Comparison of ENCODE assay signal across 12 cellular contexts in genomic region chr14:61345144-61345482, GRCh38. TPM values are rescaled to one million over a fixed set of nuclear protein-coding genes. Genes with fewer than 3 reads are reported as not detected.
DNase-seq lines count a peak whose midpoint lies in the region; ATAC-seq and TF ChIP-seq lines count a peak whose summit lies in the region.
"Had no signal": no experiment of that assay in that cellular context is flagged by ENCODE, and none has a peak within 500 bp of the region (broad histone marks: within the 10 kb centered on the region; RNA-seq: fewer than 3 reads in every experiment).

No MANE protein-coding gene starts in this region.

- H3K27me3 ChIP-seq in CD8-positive, alpha-beta memory T cell (ENCODE audit: insufficient read depth, low read length, poor library complexity, severe bottlenecking), result no peaks in the 10 kb centered on the region
- H3K27me3 ChIP-seq: body of pancreas had no signal

- no peaks in the 10 kb centered on the region for H3K9me3 ChIP-seq in CD8-positive, alpha-beta memory T cell (ENCODE audit: low read length)
- H3K9me3 ChIP-seq: body of pancreas had no signal

- no peak for DNase-seq in CD14-positive monocyte (ENCODE audit: low spot score)
- no peak for DNase-seq in CD8-positive, alpha-beta memory T cell
- no peak for DNase-seq in natural killer cell
- no peak for DNase-seq in HuH-7 (ENCODE audit: low spot score)
- DNase-seq: body of pancreas; effector CD8-positive, alpha-beta T cell; NCI-H2029 treated with DMSO at 0.1 percent for 48 hours; NCI-H774; SHP77 had no signal

- H3K4me1 Mint-ChIP-seq in CD14-positive monocyte (peaks cover 82% of the 10 kb centered on the region), natural killer cell (peaks cover 99% of the 10 kb centered on the region in 2 donors)
- peaks cover 97 to 100% (median 100%) of the 10 kb centered on the region in 3 donors for H3K4me1 Mint-ChIP-seq in CD8-positive, alpha-beta memory T cell
- H3K4me1 Mint-ChIP-seq in activated naive CD8-positive, alpha-beta T cell (ENCODE audit: low read depth), result peaks cover 98% of the 10 kb centered on the region

- POLR2A ChIA-PET in CD8-positive, alpha-beta memory T cell (lab: Charles Lee), result interaction anchor here (1.7 kb wide), 1 partner anchor 43 kb away, joined by 4 read pairs; no protein-coding TSS in a partner anchor

- peaks cover 0 to 1% (median 0%) of the 10 kb centered on the region in 3 donors for H3K27me3 Mint-ChIP-seq in CD14-positive monocyte (ENCODE audit: low read depth in 3 of 3)
- no peaks in the 10 kb centered on the region for H3K27me3 Mint-ChIP-seq in CD8-positive, alpha-beta memory T cell
- H3K27me3 Mint-ChIP-seq in activated naive CD8-positive, alpha-beta T cell, result no peaks in the 10 kb centered on the region
- H3K27me3 Mint-ChIP-seq in natural killer cell (ENCODE audit: low read depth in 2 of 2), result no peaks in the 10 kb centered on the region

- TF ChIP-seq CTCF in CD14-positive monocyte (IDR thresholded peaks at IDR 0.05) (no peak), natural killer cell (IDR thresholded peaks at IDR 0.05) (no peak)

- H3K27ac Mint-ChIP-seq in CD14-positive monocyte, result peak overlapping the region; percentile 95 to 99 (median 98)
- peak overlapping the region; percentile 96 to 99 (median 98) for H3K27ac Mint-ChIP-seq in CD8-positive, alpha-beta memory T cell
- peak overlapping the region; percentile 99 for H3K27ac Mint-ChIP-seq in activated naive CD8-positive, alpha-beta T cell
- peak overlapping the region in 1 of 2 donors; percentile 99 for H3K27ac Mint-ChIP-seq in natural killer cell

- H3K4me3 Mint-ChIP-seq in CD14-positive monocyte (peak overlapping the region; percentile 28 to 62), natural killer cell (peak overlapping the region; percentile 92)
- H3K4me3 Mint-ChIP-seq in CD8-positive, alpha-beta memory T cell, result peak overlapping the region; percentile 77 to 90 (median 83)
- H3K4me3 Mint-ChIP-seq in activated naive CD8-positive, alpha-beta T cell, result peak overlapping the region; percentile 83

- H3K4me1 ChIP-seq in CD8-positive, alpha-beta memory T cell (ENCODE audit: insufficient read depth, low read length), result peaks cover 96% of the 10 kb centered on the region
- H3K4me1 ChIP-seq: body of pancreas had no signal

- H3K27ac ChIP-seq in CD8-positive, alpha-beta memory T cell (ENCODE audit: low read depth, low read length), result peak overlapping the region; percentile 19

- ATAC-seq in natural killer cell, result no peak
- ATAC-seq in HG02759 (IDR thresholded peaks at IDR 0.05; ENCODE audit: unreplicated experiment), result no peak
- no peak for ATAC-seq in HG03175 (IDR thresholded peaks at IDR 0.05; ENCODE audit: unreplicated experiment)
- ATAC-seq: body of pancreas had no signal

- H3K4me3 ChIP-seq in CD8-positive, alpha-beta memory T cell (ENCODE audit: low read length), result peak overlapping the region; percentile 45
- H3K4me3 ChIP-seq: body of pancreas had no signal

- no peaks in the 10 kb centered on the region for H3K36me3 ChIP-seq in CD8-positive, alpha-beta memory T cell (ENCODE audit: insufficient read depth, low read length)

- intact Hi-C loops in CD14-positive monocyte (cut with micrococcal nuclease), result no loop called here
- intact Hi-C loops in natural killer cell (cut with micrococcal nuclease), result loop anchor here (10.0 kb wide), 1 partner anchor 320 kb away; no protein-coding TSS in a partner anchor

- H3K36me3 Mint-ChIP-seq in CD14-positive monocyte (peaks cover 3 to 7% of the 10 kb centered on the region in 2 donors), natural killer cell (no peaks in the 10 kb centered on the region)
- H3K36me3 Mint-ChIP-seq in CD8-positive, alpha-beta memory T cell, result peaks cover 0 to 42% (median 10%) of the 10 kb centered on the region in 3 donors
- H3K36me3 Mint-ChIP-seq in activated naive CD8-positive, alpha-beta T cell, result peaks cover 23% of the 10 kb centered on the region

- CTCF ChIA-PET in CD8-positive, alpha-beta memory T cell (lab: Charles Lee), result interaction anchor here (1.5 to 3.1 kb wide), 4 partner anchors 11 to 23 kb away, joined by 3 to 10 read pairs (median 6); partner anchors contain the start of gene PRKCH

- H3K9me3 Mint-ChIP-seq in CD14-positive monocyte (peaks cover 0 to 3% (median 0%) of the 10 kb centered on the region in 7 donors), natural killer cell (no peaks in the 10 kb centered on the region)
- H3K9me3 Mint-ChIP-seq in CD8-positive, alpha-beta memory T cell, result no peaks in the 10 kb centered on the region
- peaks cover 5% of the 10 kb centered on the region for H3K9me3 Mint-ChIP-seq in activated naive CD8-positive, alpha-beta T cell (ENCODE audit: low read depth)

RNA-seq across cellular contexts. Expression of gene PRKCH, which starts 23.7 kb away (rescaled TPM):
- polyA plus RNA-seq in CD14-positive monocyte, result 1 to 10 TPM; 3.6 to 5.4 TPM
- 100 to 1,000 TPM; 165 to 166 TPM for total RNA-seq in CD8-positive, alpha-beta memory T cell
- 369 TPM for polyA plus RNA-seq in CD8-positive, alpha-beta memory T cell
- 100 to 1,000 TPM; 610 to 756 (median 618) TPM for total RNA-seq in natural killer cell
